8 cellular contexts compared by ENCODE assay signal in the genomic region with DNA sequence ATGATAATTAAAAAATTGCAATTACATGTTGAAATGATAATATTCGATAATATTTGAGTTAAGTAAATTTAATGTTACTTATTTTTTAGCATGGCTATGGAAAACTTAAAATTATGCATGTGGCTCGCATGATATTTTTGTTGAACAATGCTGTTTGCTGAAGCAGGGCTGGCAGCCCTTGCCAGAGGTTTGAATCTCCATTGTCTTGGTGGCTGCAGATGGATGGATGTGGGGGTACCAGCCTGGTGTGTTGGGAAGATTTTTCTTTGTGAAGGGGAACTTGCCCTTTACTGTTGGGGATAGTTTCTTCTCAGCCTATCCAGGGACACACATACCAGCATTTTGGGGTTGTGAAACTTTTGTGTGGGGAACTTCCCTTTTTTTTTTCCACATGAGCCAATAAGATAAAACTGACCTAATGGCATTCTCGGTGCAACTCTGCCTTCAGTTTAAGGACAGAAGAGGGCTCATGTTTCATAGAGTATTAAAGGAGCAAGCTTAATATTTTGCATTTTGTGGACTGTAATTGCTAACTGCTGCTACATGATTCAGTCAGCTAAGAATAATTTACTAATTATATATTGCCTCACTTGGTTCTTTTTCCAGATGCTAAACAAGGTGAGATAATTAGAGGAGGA. TPM values are rescaled to one million over a fixed set of nuclear protein-coding genes. Genes with fewer than 3 reads are reported as not detected.
A peak's percentile ranks its signal among the peaks of the same experiment; 100 is the strongest.
DNase-seq lines count a peak whose midpoint lies in the region; ATAC-seq, FAIRE-seq and TF ChIP-seq lines count a peak whose summit lies in the region.

No MANE protein-coding gene starts in this region.

- no peak overlapping the region for H4K91ac ChIP-seq in mesenchymal stem cell (ENCODE audit: low read length)

- H2BK15ac ChIP-seq in mesenchymal stem cell (ENCODE audit: low read depth, poor library complexity, severe bottlenecking), result no peak overlapping the region

- H3K4me3 ChIP-seq in DOHH2 (ENCODE audit: low read length), result peak overlapping the region; percentile 40
- no peak overlapping the region for H3K4me3 ChIP-seq in mesenchymal stem cell (ENCODE audit: insufficient read depth in 1 of 2, low read depth in 1 of 2, low read length in 2 of 2)

- H2BK12ac ChIP-seq in mesenchymal stem cell (ENCODE audit: low read length in 2 of 2), result peak overlapping the region in 1 of 2 experiments; percentile 84

- peaks cover 46% of the 10 kb centered on the region for H3F3A ChIP-seq in DOHH2 (ENCODE audit: control insufficient read depth, insufficient read depth)

- H2AFZ ChIP-seq in mesenchymal stem cell (ENCODE audit: low read depth, low read length), result no peak overlapping the region

- TF ChIP-seq CTCF in DOHH2 (IDR thresholded peaks at IDR 0.05; ENCODE audit: low read depth, low read length, poor library complexity, severe bottlenecking), result no peak

- H3K14ac ChIP-seq in mesenchymal stem cell (ENCODE audit: low read length in 2 of 2), result no peak overlapping the region

- H3K4me1 ChIP-seq in DOHH2 (ENCODE audit: control insufficient read depth, low read length) (peaks cover 93% of the 10 kb centered on the region), mesenchymal stem cell (ENCODE audit: control insufficient read depth, insufficient read depth, low read depth, low read length) (peaks cover 2% of the 10 kb centered on the region)

- no peaks in the 10 kb centered on the region for H3K9me3 ChIP-seq in DOHH2 (ENCODE audit: control insufficient read depth, insufficient read depth, low read length)
- no peaks in the 10 kb centered on the region for H3K9me3 ChIP-seq in mesenchymal stem cell (ENCODE audit: control insufficient read depth, low read length)

- no peak for FAIRE-seq in frontal cortex (lab: Jason Lieb, UNC)

- no peaks in the 10 kb centered on the region for H4K20me1 ChIP-seq in DOHH2 (ENCODE audit: control insufficient read depth, insufficient read depth, low read depth, low read length)

- no peaks in the 10 kb centered on the region for H3K27me3 Mint-ChIP-seq in activated naive CD8-positive, alpha-beta T cell

- no peak overlapping the region for H2BK120ac ChIP-seq in mesenchymal stem cell (ENCODE audit: low read depth, low read length)

- H4K8ac ChIP-seq in mesenchymal stem cell (ENCODE audit: low read length), result no peak overlapping the region

- H3K23ac ChIP-seq in mesenchymal stem cell (ENCODE audit: low read length in 2 of 2), result no peak overlapping the region

- peak overlapping the region in 1 of 2 experiments; percentile 40 for H3K18ac ChIP-seq in mesenchymal stem cell (ENCODE audit: low read depth in 1 of 2, low read length in 2 of 2)

- no peaks in the 10 kb centered on the region for H3K9me2 ChIP-seq in DOHH2 (replicated peaks; ENCODE audit: control insufficient read depth, low read length)

- H3K27ac ChIP-seq in DOHH2 (ENCODE audit: low read depth, low read length) (peak overlapping the region; percentile 88), mesenchymal stem cell (ENCODE audit: low read length, poor library complexity, severe bottlenecking) (no peak overlapping the region)

- H3K36me3 ChIP-seq in DOHH2 (ENCODE audit: control insufficient read depth, low read length) (peaks cover 37% of the 10 kb centered on the region), mesenchymal stem cell (ENCODE audit: control insufficient read depth in 1 of 2, insufficient read depth in 2 of 2, low read depth in 1 of 2, low read length in 2 of 2) (no peaks in the 10 kb centered on the region)

- peaks cover 100% of the 10 kb centered on the region for H3K79me2 ChIP-seq in DOHH2 (ENCODE audit: control insufficient read depth, low read length)

- WGBS in mesenchymal stem cell, result 98% methylated on average over 2 of the region's 3 CpGs

- H3K4me2 ChIP-seq in DOHH2 (ENCODE audit: low read length) (peak overlapping the region; percentile 78), mesenchymal stem cell (ENCODE audit: low read length, poor library complexity, severe bottlenecking) (no peak overlapping the region)

- no peaks in the 10 kb centered on the region for H3K9me3 Mint-ChIP-seq in activated naive CD8-positive, alpha-beta T cell (ENCODE audit: low read depth)

- ATAC-seq in GM19452 (IDR thresholded peaks at IDR 0.05; ENCODE audit: unreplicated experiment), result peak; percentile 41
- ATAC-seq in HG03520 (IDR thresholded peaks at IDR 0.05; ENCODE audit: unreplicated experiment), result peak; percentile 42

- H2AK5ac ChIP-seq in mesenchymal stem cell (ENCODE audit: low read length, severe bottlenecking), result peak overlapping the region; percentile 84

- peaks cover 5% of the 10 kb centered on the region for H3K79me1 ChIP-seq in mesenchymal stem cell (replicated peaks; ENCODE audit: low read length, poor library complexity, severe bottlenecking)

- DNase-seq in mesenchymal stem cell (peak; percentile 86), frontal cortex (ENCODE audit: low spot score in 2 of 2) (no peak), NCI-H1436 treated with DMSO at 0.1 percent for 48 hours (lab: John Stamatoyannopoulos, UW) (no peak)
- DNase-seq in stimulated activated CD4-positive, alpha-beta T cell treated with anti-CD3 and anti-CD28 coated beads, Interleukin-2, amount 100 ng/mL, for 48 hours, result no peak

- no peaks in the 10 kb centered on the region for H3K27me3 ChIP-seq in DOHH2 (ENCODE audit: control insufficient read depth, low read length)
- no peaks in the 10 kb centered on the region for H3K27me3 ChIP-seq in mesenchymal stem cell (ENCODE audit: control insufficient read depth in 1 of 2, insufficient read depth in 1 of 2, low read length in 2 of 2)

- no peak overlapping the region for H2BK5ac ChIP-seq in mesenchymal stem cell (ENCODE audit: low read depth, low read length, poor library complexity, severe bottlenecking)

- H3K36me3 Mint-ChIP-seq in activated naive CD8-positive, alpha-beta T cell, result peaks cover 10% of the 10 kb centered on the region

- H3K4me1 Mint-ChIP-seq in activated naive CD8-positive, alpha-beta T cell (ENCODE audit: low read depth), result peaks cover 77% of the 10 kb centered on the region

- peak overlapping the region; percentile 51 for H3K9ac ChIP-seq in mesenchymal stem cell (ENCODE audit: low read length)

- H3K4me3 Mint-ChIP-seq in activated naive CD8-positive, alpha-beta T cell, result peak overlapping the region; percentile 59

- peak overlapping the region in 1 of 2 experiments; percentile 86 for H3K4ac ChIP-seq in mesenchymal stem cell (ENCODE audit: low read depth in 1 of 2, low read length in 2 of 2)

- peak overlapping the region; percentile 86 for H3K27ac Mint-ChIP-seq in activated naive CD8-positive, alpha-beta T cell

RNA-seq across cellular contexts. Expression of a gene that starts 8.8 kb away (rescaled TPM):
- polyA plus RNA-seq in mesenchymal stem cell (2013, experiment 1 of 2), result 30.7 TPM
- polyA plus RNA-seq in mesenchymal stem cell (2013, experiment 2 of 2), result 32.3 TPM
- total RNA-seq in frontal cortex, result 5.7 TPM
